6 cellular contexts compared by ENCODE assay signal in genomic region chr2:238171072-238171431, GRCh38. TPM values are rescaled to one million over a fixed set of nuclear protein-coding genes. Genes with fewer than 3 reads are reported as not detected.
"Had no signal": no experiment of that assay in that cellular context is flagged by ENCODE, and none has a peak within 500 bp of the region (broad histone marks: within the 10 kb centered on the region; RNA-seq: fewer than 3 reads in every experiment).

No MANE protein-coding gene starts in this region.

RNA-seq across cellular contexts. Expression of gene ERFE, which starts 12.3 kb away (rescaled TPM):
- total RNA-seq: activated CD4-positive, alpha-beta memory T cell treated with anti-CD3 and anti-CD28 coated beads, Interleukin-2, amount 10 ng/mL, durations not matched to agents 7 days and 5 days; lung microvascular endothelial cell; tibial nerve had no signal

RNA-seq across cellular contexts. Expression of gene KLHL30, which starts 32.6 kb away (rescaled TPM):
- total RNA-seq: activated CD4-positive, alpha-beta memory T cell treated with anti-CD3 and anti-CD28 coated beads, Interleukin-2, amount 10 ng/mL, durations not matched to agents 7 days and 5 days; activated CD4-positive, alpha-beta T cell treated with anti-CD3 and anti-CD28 coated beads, Interleukin-2, amount 10 ng/mL, durations not matched to agents 24 days and 14 days; dermis blood vessel endothelial cell; lung microvascular endothelial cell; T-helper 2 cell treated with Interferon-gamma antibody and Interleukin-4, amounts not matched to agents 100 ng/mL and 5 ng/mL, for 36 hours had no signal
